In genomic region chr9:110399983-110400382, GRCh38 we compare ENCODE assay signal across 26 cellular contexts.
"Had no signal": no experiment of that assay in that cellular context is flagged by ENCODE, and none has a peak within 500 bp of the region (broad histone marks: within the 10 kb centered on the region; RNA-seq: fewer than 3 reads in every experiment).

No MANE protein-coding gene starts in this region.

- ATAC-seq: heart left ventricle; left colon; right cardiac atrium; stimulated activated naive B cell treated with anti-CD40 and anti-IgM and Interleukin-4, amounts not matched to agents 10 μg/mL and 1 μg/mL and 100 μg/mL, for 72 hours had no signal

- H3K4me3 ChIP-seq: ascending aorta, heart left ventricle, stomach, thyroid gland, upper lobe of left lung had no signal

- H3K27me3 ChIP-seq: ascending aorta, heart left ventricle, stomach, thyroid gland, upper lobe of left lung had no signal

- H3K36me3 Mint-ChIP-seq: activated naive CD4-positive, alpha-beta T cell treated with anti-CD3 and anti-CD28 coated beads, Interleukin-2, amount 10 ng/mL, durations not matched to agents 7 days and 5 days; activated naive CD8-positive, alpha-beta T cell treated with anti-CD3 and anti-CD28 coated beads, Interleukin-2, amount 10 ng/mL, durations not matched to agents 7 days and 5 days; immature natural killer cell; stimulated activated naive B cell treated with anti-CD40 and anti-IgM and Interleukin-4, amounts not matched to agents 10 μg/mL and 1 μg/mL and 100 μg/mL, for 72 hours had no signal

- H3K27me3 Mint-ChIP-seq: activated naive CD4-positive, alpha-beta T cell treated with anti-CD3 and anti-CD28 coated beads, Interleukin-2, amount 10 ng/mL, durations not matched to agents 7 days and 5 days; activated naive CD8-positive, alpha-beta T cell treated with anti-CD3 and anti-CD28 coated beads, Interleukin-2, amount 10 ng/mL, durations not matched to agents 7 days and 5 days had no signal

- H3K4me1 ChIP-seq: ascending aorta, heart left ventricle, stomach, thyroid gland, upper lobe of left lung had no signal

- DNase-seq: activated CD4-positive, alpha-beta T cell treated with anti-CD3 and anti-CD28 coated beads for 4 hours; activated CD4-positive, alpha-beta T cell treated with anti-CD3 and anti-CD28 coated beads, Interleukin-2, amount 50 U/mL, for 48 hours; activated CD8-positive, alpha-beta memory T cell treated with anti-CD3 and anti-CD28 coated beads for 24 hours; activated gamma-delta T cell; activated naive CD4-positive, alpha-beta T cell treated with anti-CD3 and anti-CD28 coated beads, Interleukin-2, amount 10 ng/mL, durations not matched to agents 7 days and 5 days; activated naive CD8-positive, alpha-beta T cell treated with anti-CD3 and anti-CD28 coated beads, Interleukin-2, amount 10 ng/mL, durations not matched to agents 7 days and 5 days; dermis blood vessel endothelial cell; effector CD8-positive, alpha-beta T cell; erythroblast; heart left ventricle; hypothalamus; immature natural killer cell; kidney; left colon; mammary epithelial cell; posterior cingulate gyrus; right cardiac atrium; stimulated activated CD4-positive, alpha-beta T cell treated with anti-CD3 and anti-CD28 coated beads, Interleukin-15, amount 100 ng/mL, for 24 hours; stimulated activated CD4-positive, alpha-beta T cell treated with anti-CD3 and anti-CD28 coated beads, Interleukin-2, amount 100 ng/mL, for 24 hours; stimulated activated naive B cell treated with anti-CD40 and anti-IgM and Interleukin-4, amounts not matched to agents 10 μg/mL and 1 μg/mL and 100 μg/mL, for 72 hours; stomach; thyroid gland; upper lobe of left lung had no signal

- H3K4me3 Mint-ChIP-seq: activated naive CD4-positive, alpha-beta T cell treated with anti-CD3 and anti-CD28 coated beads, Interleukin-2, amount 10 ng/mL, durations not matched to agents 7 days and 5 days; activated naive CD8-positive, alpha-beta T cell treated with anti-CD3 and anti-CD28 coated beads, Interleukin-2, amount 10 ng/mL, durations not matched to agents 7 days and 5 days; activated T-helper 1 cell treated with anti-CD3 and anti-CD28 coated beads, Interleukin-12 subunit alpha, Interleukin-12 subunit beta, Interleukin-2, Interleukin-4 antibody, amounts not matched to agents 30 ng/mL and 10 ng/mL and 1 ng/mL, durations not matched to agents 14 hours and 24 hours and 36 hours; immature natural killer cell; nephron; stimulated activated naive B cell treated with anti-CD40 and anti-IgM and Interleukin-4, amounts not matched to agents 10 μg/mL and 1 μg/mL and 100 μg/mL, for 72 hours had no signal

- H3K36me3 ChIP-seq: thyroid gland, upper lobe of left lung had no signal

- H3K4me1 Mint-ChIP-seq: activated naive CD4-positive, alpha-beta T cell treated with anti-CD3 and anti-CD28 coated beads, Interleukin-2, amount 10 ng/mL, durations not matched to agents 7 days and 5 days; activated naive CD8-positive, alpha-beta T cell treated with anti-CD3 and anti-CD28 coated beads, Interleukin-2, amount 10 ng/mL, durations not matched to agents 7 days and 5 days; immature natural killer cell; nephron; stimulated activated naive B cell treated with anti-CD40 and anti-IgM and Interleukin-4, amounts not matched to agents 10 μg/mL and 1 μg/mL and 100 μg/mL, for 72 hours had no signal

- H3K9me3 Mint-ChIP-seq: activated naive CD4-positive, alpha-beta T cell treated with anti-CD3 and anti-CD28 coated beads, Interleukin-2, amount 10 ng/mL, durations not matched to agents 7 days and 5 days; activated naive CD8-positive, alpha-beta T cell treated with anti-CD3 and anti-CD28 coated beads, Interleukin-2, amount 10 ng/mL, durations not matched to agents 7 days and 5 days; activated T-helper 1 cell treated with anti-CD3 and anti-CD28 coated beads, Interleukin-12 subunit alpha, Interleukin-12 subunit beta, Interleukin-2, Interleukin-4 antibody, amounts not matched to agents 30 ng/mL and 10 ng/mL and 1 ng/mL, durations not matched to agents 14 hours and 24 hours and 36 hours had no signal

- H3K27ac ChIP-seq: ascending aorta, heart left ventricle, stomach, thyroid gland, upper lobe of left lung had no signal

- H3K9me3 ChIP-seq: ascending aorta, stomach, thyroid gland, upper lobe of left lung had no signal

- H3K27ac Mint-ChIP-seq: activated naive CD4-positive, alpha-beta T cell treated with anti-CD3 and anti-CD28 coated beads, Interleukin-2, amount 10 ng/mL, durations not matched to agents 7 days and 5 days; activated naive CD8-positive, alpha-beta T cell treated with anti-CD3 and anti-CD28 coated beads, Interleukin-2, amount 10 ng/mL, durations not matched to agents 7 days and 5 days; activated T-helper 1 cell treated with anti-CD3 and anti-CD28 coated beads, Interleukin-12 subunit alpha, Interleukin-12 subunit beta, Interleukin-2, Interleukin-4 antibody, amounts not matched to agents 30 ng/mL and 10 ng/mL and 1 ng/mL, durations not matched to agents 14 hours and 24 hours and 36 hours; immature natural killer cell; nephron; stimulated activated naive B cell treated with anti-CD40 and anti-IgM and Interleukin-4, amounts not matched to agents 10 μg/mL and 1 μg/mL and 100 μg/mL, for 72 hours had no signal
